ENCODE assay signal across 8 cellular contexts in genomic region chr1:169485427-169486280, GRCh38. TPM values are rescaled to one million over a fixed set of nuclear protein-coding genes. Genes with fewer than 3 reads are reported as not detected.
DNase-seq lines count a peak whose midpoint lies in the region; ATAC-seq lines count a peak whose summit lies in the region.

TSS of gene SLC19A2 (minus strand) at chr1:169485944. CDS start at chr1:169485766, 178 bp downstream.

- peak within 1 kb of the TSS; percentile 87 for H3K4me3 Mint-ChIP-seq in activated CD4-positive, alpha-beta T cell treated with anti-CD3 and anti-CD28 coated beads, Interleukin-2, amount 10 ng/mL, durations not matched to agents 7 days and 5 days

- DNase-seq in C1 segment of cervical spinal cord (lab: John Stamatoyannopoulos, UW) (peak; percentile 93 to 99 (median 98)), NCI-H526 (lab: John Stamatoyannopoulos, UW) (peak; percentile 100), cortex of kidney (lab: John Stamatoyannopoulos, UW) (peak; percentile 92), left colon (peak; percentile 99 to 100)
- peak; percentile 96 for DNase-seq in activated CD4-positive, alpha-beta T cell treated with anti-CD3 and anti-CD28 coated beads, Interleukin-2, amount 10 ng/mL, durations not matched to agents 7 days and 5 days
- peak; percentile 94 for DNase-seq in stimulated activated CD4-positive, alpha-beta T cell treated with anti-CD3 and anti-CD28 coated beads, Interleukin-1b, Interleukin-23, amount 100 ng/mL, for 48 hours

- H3K27me3 Mint-ChIP-seq in activated CD4-positive, alpha-beta T cell treated with anti-CD3 and anti-CD28 coated beads, Interleukin-2, amount 10 ng/mL, durations not matched to agents 7 days and 5 days: no peaks in the 10 kb centered on the region

- POLR2A ChIA-PET in activated CD4-positive, alpha-beta T cell treated with anti-CD3 and anti-CD28 coated beads, Interleukin-2, amount 10 ng/mL, durations not matched to agents 7 days and 5 days (lab: Charles Lee): interaction anchor here (0.7 kb wide), 1 partner anchor 101 kb away, joined by 3 read pairs; the partner anchor contains the start of gene F5

- CTCF ChIA-PET in activated CD4-positive, alpha-beta T cell treated with anti-CD3 and anti-CD28 coated beads, Interleukin-2, amount 10 ng/mL, durations not matched to agents 7 days and 5 days (lab: Charles Lee): interaction anchor here (0.6 to 1.6 kb wide), 5 partner anchors 13 to 145 kb away, joined by 3 read pairs; no protein-coding TSS in a partner anchor

- peaks cover 9% of the 10 kb centered on the region for H3K36me3 Mint-ChIP-seq in activated CD4-positive, alpha-beta T cell treated with anti-CD3 and anti-CD28 coated beads, Interleukin-2, amount 10 ng/mL, durations not matched to agents 7 days and 5 days (ENCODE audit: low read depth)

- H3K27ac Mint-ChIP-seq in activated CD4-positive, alpha-beta T cell treated with anti-CD3 and anti-CD28 coated beads, Interleukin-2, amount 10 ng/mL, durations not matched to agents 7 days and 5 days: peak within 1 kb of the TSS; percentile 93

- no peaks in the 10 kb centered on the region for H3K9me3 Mint-ChIP-seq in activated CD4-positive, alpha-beta T cell treated with anti-CD3 and anti-CD28 coated beads, Interleukin-2, amount 10 ng/mL, durations not matched to agents 7 days and 5 days

- ATAC-seq in GM19324 (IDR thresholded peaks at IDR 0.05; ENCODE audit: low FRiP score, unreplicated experiment): peak; percentile 99
- ATAC-seq in HG03469 (IDR thresholded peaks at IDR 0.05; ENCODE audit: unreplicated experiment): peak; percentile 93
- peak; percentile 94 for ATAC-seq in left colon

- H3K4me1 Mint-ChIP-seq in activated CD4-positive, alpha-beta T cell treated with anti-CD3 and anti-CD28 coated beads, Interleukin-2, amount 10 ng/mL, durations not matched to agents 7 days and 5 days: peaks cover 48% of the 10 kb centered on the region

- intact Hi-C loops in left colon (cut with DNase I, micrococcal nuclease): no loop called here

RNA-seq across cellular contexts. Expression of gene SLC19A2, which starts in this region (rescaled TPM):
- total RNA-seq in activated CD4-positive, alpha-beta T cell treated with anti-CD3 and anti-CD28 coated beads, Interleukin-2, amount 10 ng/mL, durations not matched to agents 7 days and 5 days: 1 to 10 TPM; 4.0 to 5.1 TPM
- 1 to 10 TPM; 7.3 to 8.4 TPM for total RNA-seq in left colon

Comparison
In these comparisons a context has a peak if more than half of its experiments do, and no peak if none do; other contexts are left out.
1. Peak in every context shown above with its lines: DNase-seq and ATAC-seq.